ENCODE assay signal across 8 cellular contexts in the genomic region with DNA sequence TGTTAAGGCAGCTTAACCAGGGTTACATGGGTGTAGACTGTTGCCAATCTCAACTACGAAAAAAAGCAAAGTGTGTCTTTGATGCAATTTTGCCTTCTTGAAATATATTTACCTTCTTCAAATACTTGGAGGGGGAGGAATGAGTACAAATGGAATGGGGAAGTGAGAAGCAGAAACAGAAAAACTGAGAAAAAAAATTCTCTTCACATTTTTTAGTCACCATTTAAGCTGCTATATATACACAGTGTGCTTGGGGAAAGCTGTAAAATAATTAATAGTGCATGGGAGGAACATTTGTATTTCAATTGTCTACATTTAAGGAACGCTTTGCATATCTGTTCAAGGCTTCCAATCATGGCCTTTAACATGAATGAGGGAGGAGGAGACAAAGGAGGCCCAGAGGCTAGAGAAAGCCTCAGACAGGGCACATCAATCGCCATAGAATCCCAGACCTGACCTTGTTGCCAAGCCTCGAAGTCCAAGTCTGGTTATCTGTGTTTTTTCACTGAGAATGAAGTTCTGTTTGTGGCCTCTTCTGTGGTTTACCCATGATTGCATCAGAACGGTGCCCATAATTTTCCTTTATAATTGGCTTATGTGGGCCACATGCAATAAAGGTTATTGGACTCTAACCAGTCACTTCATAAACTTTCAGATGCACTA.
DNase-seq lines count a peak whose midpoint lies in the region; ATAC-seq and TF ChIP-seq lines count a peak whose summit lies in the region.

No MANE protein-coding gene starts in this region.

- H3K27ac ChIP-seq in left ventricle myocardium inferior (replicated peaks) (peak overlapping the region; percentile 31), WERI-Rb-1 (peak overlapping the region; percentile 78), prostate gland (no peak overlapping the region)

- no peak for TF ChIP-seq POLR2A in prostate gland (IDR thresholded peaks at IDR 0.05)

- no peak for ATAC-seq in left ventricle myocardium superior
- ATAC-seq in HG03439 (IDR thresholded peaks at IDR 0.05; ENCODE audit: unreplicated experiment), result peak; percentile 37
- ATAC-seq in mucosa of descending colon, result peak; percentile 51

- no peak overlapping the region for H3K4me3 ChIP-seq in left ventricle myocardium inferior
- H3K4me3 ChIP-seq in WERI-Rb-1 (ENCODE audit: low read depth, low read length), result peak overlapping the region; percentile 25
- no peak overlapping the region for H3K4me3 ChIP-seq in mucosa of descending colon
- H3K4me3 ChIP-seq in prostate gland, result no peak overlapping the region

- peaks cover 5% of the 10 kb centered on the region for H3K4me1 ChIP-seq in left ventricle myocardium inferior
- peaks cover 3% of the 10 kb centered on the region for H3K4me1 ChIP-seq in mucosa of descending colon (ENCODE audit: low read depth)
- H3K4me1 ChIP-seq in prostate gland (replicated peaks), result no peaks in the 10 kb centered on the region

- H3K27me3 ChIP-seq in left ventricle myocardium inferior (ENCODE audit: low read depth), result no peaks in the 10 kb centered on the region
- H3K27me3 ChIP-seq in WERI-Rb-1 (ENCODE audit: insufficient read depth, low read depth, severe bottlenecking), result no peaks in the 10 kb centered on the region
- H3K27me3 ChIP-seq in prostate gland (replicated peaks; ENCODE audit: insufficient read depth), result no peaks in the 10 kb centered on the region

- H3K9me3 ChIP-seq in left ventricle myocardium inferior (replicated peaks) (no peaks in the 10 kb centered on the region), WERI-Rb-1 (ENCODE audit: severe bottlenecking) (peaks cover 10% of the 10 kb centered on the region), mucosa of descending colon (no peaks in the 10 kb centered on the region), prostate gland (no peaks in the 10 kb centered on the region)

- WGBS in prostate gland, result 62% methylated on average over 5 of the region's 5 CpGs

- DNase-seq in left ventricle myocardium inferior (no peak), left ventricle myocardium superior (no peak), WERI-Rb-1 (no peak), mucosa of descending colon (no peak), prostate gland (ENCODE audit: low spot score) (no peak)
- DNase-seq in stimulated activated CD4-positive, alpha-beta T cell treated with anti-CD3 and anti-CD28 coated beads, Interleukin-4, amount 100 ng/mL, for 24 hours, result no peak
- DNase-seq in effector CD4-positive, alpha-beta T cell, result no peak

- TF ChIP-seq CTCF in left ventricle myocardium inferior (IDR thresholded peaks at IDR 0.05; ENCODE audit: borderline replicate concordance) (no peak), WERI-Rb-1 (IDR thresholded peaks at IDR 0.05; ENCODE audit: low read depth, low read length) (no peak), mucosa of descending colon (IDR thresholded peaks at IDR 0.05) (no peak), prostate gland (IDR thresholded peaks at IDR 0.05) (no peak)

- intact Hi-C loops in left ventricle myocardium inferior (cut with micrococcal nuclease), result loop anchor here (10.0 kb wide), 2 partner anchors 181 to 1161 kb away; a partner anchor contains a TSS
- intact Hi-C loops in left ventricle myocardium superior (cut with micrococcal nuclease), result loop anchor here (10.0 kb wide), 1 partner anchor 181 kb away; no protein-coding TSS in a partner anchor
- intact Hi-C loops in mucosa of descending colon (cut with DNase I, micrococcal nuclease), result no loop called here
- intact Hi-C loops in prostate gland (cut with DNase I), result loop anchor here (5.0 to 10.0 kb wide), 2 partner anchors 161 to 1159 kb away; no protein-coding TSS in a partner anchor

- H3K36me3 ChIP-seq in left ventricle myocardium inferior (no peaks in the 10 kb centered on the region), WERI-Rb-1 (no peaks in the 10 kb centered on the region; the same call in 1 of the 2 replicates), mucosa of descending colon (ENCODE audit: low read depth) (no peaks in the 10 kb centered on the region), prostate gland (no peaks in the 10 kb centered on the region)

Comparison
In these comparisons a context has a peak if more than half of its experiments do, and no peak if none do; other contexts are left out.
1. H3K27ac ChIP-seq: peak in left ventricle myocardium inferior (single experiment) and WERI-Rb-1 (single experiment); none in prostate gland (0 of 2).
2. intact Hi-C loops: an anchor here in left ventricle myocardium inferior (10.0 kb wide), left ventricle myocardium superior (10.0 kb wide) and prostate gland (5.0 to 10.0 kb wide); none called in mucosa of descending colon.